ENCODE assay signal across 24 cellular contexts in genomic region chr11:16801288-16801980, GRCh38.
DNase-seq lines count a peak whose midpoint lies in the region; ATAC-seq lines count a peak whose summit lies in the region.
"Had no signal": no experiment of that assay in that cellular context is flagged by ENCODE, and none has a peak within 500 bp of the region (broad histone marks: within the 10 kb centered on the region; RNA-seq: fewer than 3 reads in every experiment).

No MANE protein-coding gene starts in this region.

- H3K4me3 Mint-ChIP-seq in activated naive CD8-positive, alpha-beta T cell treated with anti-CD3 and anti-CD28 coated beads for 36 hours, result no peak overlapping the region
- no peak overlapping the region for H3K4me3 Mint-ChIP-seq in activated naive CD8-positive, alpha-beta T cell treated with anti-CD3 and anti-CD28 coated beads, Interleukin-2, amount 50 U/mL, for 24 hours
- H3K4me3 Mint-ChIP-seq in activated T-helper 17 cell treated with anti-CD3 and anti-CD28 coated beads, Interleukin-2, amount 50 U/mL, for 72 hours, result peak overlapping the region; percentile 65
- H3K4me3 Mint-ChIP-seq in stimulated activated effector memory CD8-positive, alpha-beta T cell treated with anti-CD3 and anti-CD28 coated beads, Interleukin-12 subunit alpha, Interleukin-12 subunit beta, amount 100 ng/mL, for 72 hours, result no peak overlapping the region
- no peak overlapping the region for H3K4me3 Mint-ChIP-seq in activated naive CD4-positive, alpha-beta T cell treated with anti-CD3 and anti-CD28 coated beads, Interleukin-2, amount 10 ng/mL, durations not matched to agents 7 days and 5 days
- H3K4me3 Mint-ChIP-seq: IgD-negative memory B cell had no signal

- no peaks in the 10 kb centered on the region for H3K27me3 ChIP-seq in right cardiac atrium (ENCODE audit: control insufficient read depth, insufficient read depth)
- H3K27me3 ChIP-seq: Peyer's patch had no signal

- H3K4me1 Mint-ChIP-seq in activated naive CD8-positive, alpha-beta T cell treated with anti-CD3 and anti-CD28 coated beads for 36 hours, result peaks cover 18% of the 10 kb centered on the region
- peaks cover 21% of the 10 kb centered on the region for H3K4me1 Mint-ChIP-seq in activated naive CD8-positive, alpha-beta T cell treated with anti-CD3 and anti-CD28 coated beads, Interleukin-2, amount 50 U/mL, for 24 hours
- H3K4me1 Mint-ChIP-seq in activated T-helper 17 cell treated with anti-CD3 and anti-CD28 coated beads, Interleukin-2, amount 50 U/mL, for 72 hours, result peaks cover 27% of the 10 kb centered on the region
- peaks cover 38% of the 10 kb centered on the region for H3K4me1 Mint-ChIP-seq in stimulated activated effector memory CD8-positive, alpha-beta T cell treated with anti-CD3 and anti-CD28 coated beads, Interleukin-12 subunit alpha, Interleukin-12 subunit beta, amount 100 ng/mL, for 72 hours
- no peaks in the 10 kb centered on the region for H3K4me1 Mint-ChIP-seq in activated naive CD4-positive, alpha-beta T cell treated with anti-CD3 and anti-CD28 coated beads, Interleukin-2, amount 10 ng/mL, durations not matched to agents 7 days and 5 days
- H3K4me1 Mint-ChIP-seq: IgD-negative memory B cell had no signal

- 75% methylated on average over 10 of the region's 10 CpGs for WGBS in right cardiac atrium

- no peak overlapping the region for H3K27ac ChIP-seq in right cardiac atrium (ENCODE audit: low read length)
- H3K27ac ChIP-seq: 22Rv1, Peyer's patch, SJSA1 had no signal

- intact Hi-C loops in right cardiac atrium (cut with DNase I), result no loop called here

- ATAC-seq in activated naive CD8-positive, alpha-beta T cell treated with anti-CD3 and anti-CD28 coated beads, Interleukin-2, amount 50 U/mL, for 24 hours, result no peak
- ATAC-seq in activated T-helper 17 cell treated with anti-CD3 and anti-CD28 coated beads, Interleukin-2, amount 50 U/mL, for 72 hours (replicated peaks), result no peak
- ATAC-seq in right cardiac atrium, result peak; percentile 15 to 38
- ATAC-seq in stimulated activated effector memory CD8-positive, alpha-beta T cell treated with anti-CD3 and anti-CD28 coated beads, Interleukin-12 subunit alpha, Interleukin-12 subunit beta, amount 100 ng/mL, for 72 hours, result peak; percentile 9
- no peak for ATAC-seq in GM18861 (IDR thresholded peaks at IDR 0.05; ENCODE audit: unreplicated experiment)
- ATAC-seq: HCT116 had no signal

- H3K4me1 ChIP-seq in right cardiac atrium (ENCODE audit: control insufficient read depth, insufficient read depth, low read length), result peaks cover 20% of the 10 kb centered on the region
- H3K4me1 ChIP-seq: SJSA1 had no signal

- no peaks in the 10 kb centered on the region for H3K36me3 Mint-ChIP-seq in activated naive CD8-positive, alpha-beta T cell treated with anti-CD3 and anti-CD28 coated beads for 36 hours
- H3K36me3 Mint-ChIP-seq in activated naive CD8-positive, alpha-beta T cell treated with anti-CD3 and anti-CD28 coated beads, Interleukin-2, amount 50 U/mL, for 24 hours (ENCODE audit: low read depth), result no peaks in the 10 kb centered on the region
- H3K36me3 Mint-ChIP-seq in activated T-helper 17 cell treated with anti-CD3 and anti-CD28 coated beads, Interleukin-2, amount 50 U/mL, for 72 hours (ENCODE audit: low read depth), result no peaks in the 10 kb centered on the region
- no peaks in the 10 kb centered on the region for H3K36me3 Mint-ChIP-seq in stimulated activated effector memory CD8-positive, alpha-beta T cell treated with anti-CD3 and anti-CD28 coated beads, Interleukin-12 subunit alpha, Interleukin-12 subunit beta, amount 100 ng/mL, for 72 hours
- no peaks in the 10 kb centered on the region for H3K36me3 Mint-ChIP-seq in activated naive CD4-positive, alpha-beta T cell treated with anti-CD3 and anti-CD28 coated beads, Interleukin-2, amount 10 ng/mL, durations not matched to agents 7 days and 5 days
- H3K36me3 Mint-ChIP-seq: IgD-negative memory B cell had no signal

- H3K27ac Mint-ChIP-seq in activated naive CD8-positive, alpha-beta T cell treated with anti-CD3 and anti-CD28 coated beads for 36 hours, result peak overlapping the region; percentile 27
- no peak overlapping the region for H3K27ac Mint-ChIP-seq in activated naive CD8-positive, alpha-beta T cell treated with anti-CD3 and anti-CD28 coated beads, Interleukin-2, amount 50 U/mL, for 24 hours
- H3K27ac Mint-ChIP-seq in activated T-helper 17 cell treated with anti-CD3 and anti-CD28 coated beads, Interleukin-2, amount 50 U/mL, for 72 hours, result peak overlapping the region; percentile 92
- peak overlapping the region; percentile 74 for H3K27ac Mint-ChIP-seq in stimulated activated effector memory CD8-positive, alpha-beta T cell treated with anti-CD3 and anti-CD28 coated beads, Interleukin-12 subunit alpha, Interleukin-12 subunit beta, amount 100 ng/mL, for 72 hours
- no peak overlapping the region for H3K27ac Mint-ChIP-seq in activated naive CD4-positive, alpha-beta T cell treated with anti-CD3 and anti-CD28 coated beads, Interleukin-2, amount 10 ng/mL, durations not matched to agents 7 days and 5 days
- H3K27ac Mint-ChIP-seq: IgD-negative memory B cell had no signal

- DNase-seq in activated naive CD8-positive, alpha-beta T cell treated with anti-CD3 and anti-CD28 coated beads for 36 hours, result no peak
- DNase-seq in activated naive CD8-positive, alpha-beta T cell treated with anti-CD3 and anti-CD28 coated beads, Interleukin-2, amount 50 U/mL, for 24 hours, result no peak
- no peak for DNase-seq in right cardiac atrium
- no peak for DNase-seq in stimulated activated effector memory CD8-positive, alpha-beta T cell treated with anti-CD3 and anti-CD28 coated beads, Interleukin-12 subunit alpha, Interleukin-12 subunit beta, amount 100 ng/mL, for 72 hours (ENCODE audit: low spot score in 2 of 2)
- DNase-seq in DMS114 treated with DMSO at 0.1 percent for 48 hours (lab: John Stamatoyannopoulos, UW; ENCODE audit: unreplicated experiment), result no peak
- DNase-seq in activated naive CD4-positive, alpha-beta T cell treated with anti-CD3 and anti-CD28 coated beads, Interleukin-2, amount 10 ng/mL, durations not matched to agents 7 days and 5 days, result no peak
- DNase-seq: AML-193, C1 segment of cervical spinal cord, DMS53, GDM1, Karpas-422, NCI-H1694, NCI-H2081, NCI-H2171, NCI-H345, NCI-H524, NCI-H774, Peyer's patch had no signal

- H3K9me3 ChIP-seq in right cardiac atrium (ENCODE audit: control insufficient read depth, low read length), result no peaks in the 10 kb centered on the region
- H3K9me3 ChIP-seq: Peyer's patch, SJSA1 had no signal

- CTCF ChIA-PET in activated naive CD4-positive, alpha-beta T cell treated with anti-CD3 and anti-CD28 coated beads, Interleukin-2, amount 10 ng/mL, durations not matched to agents 7 days and 5 days (lab: Charles Lee), result interaction anchor here (0.5 to 2.7 kb wide), 8 partner anchors 10 to 276 kb away, joined by 3 to 21 read pairs (median 3); partner anchors contain the start of gene RPS13

- no peak overlapping the region for H3K4me3 ChIP-seq in right cardiac atrium (ENCODE audit: low read length)
- H3K4me3 ChIP-seq: Peyer's patch, SJSA1 had no signal

- no peaks in the 10 kb centered on the region for H3K27me3 Mint-ChIP-seq in activated naive CD8-positive, alpha-beta T cell treated with anti-CD3 and anti-CD28 coated beads for 36 hours
- H3K27me3 Mint-ChIP-seq in activated naive CD8-positive, alpha-beta T cell treated with anti-CD3 and anti-CD28 coated beads, Interleukin-2, amount 50 U/mL, for 24 hours, result no peaks in the 10 kb centered on the region
- no peaks in the 10 kb centered on the region for H3K27me3 Mint-ChIP-seq in activated T-helper 17 cell treated with anti-CD3 and anti-CD28 coated beads, Interleukin-2, amount 50 U/mL, for 72 hours
- no peaks in the 10 kb centered on the region for H3K27me3 Mint-ChIP-seq in activated naive CD4-positive, alpha-beta T cell treated with anti-CD3 and anti-CD28 coated beads, Interleukin-2, amount 10 ng/mL, durations not matched to agents 7 days and 5 days
- H3K27me3 Mint-ChIP-seq: IgD-negative memory B cell had no signal

- H3K9me3 Mint-ChIP-seq in activated naive CD8-positive, alpha-beta T cell treated with anti-CD3 and anti-CD28 coated beads for 36 hours, result no peaks in the 10 kb centered on the region
- no peaks in the 10 kb centered on the region for H3K9me3 Mint-ChIP-seq in activated naive CD8-positive, alpha-beta T cell treated with anti-CD3 and anti-CD28 coated beads, Interleukin-2, amount 50 U/mL, for 24 hours
- no peaks in the 10 kb centered on the region for H3K9me3 Mint-ChIP-seq in activated T-helper 17 cell treated with anti-CD3 and anti-CD28 coated beads, Interleukin-2, amount 50 U/mL, for 72 hours
- H3K9me3 Mint-ChIP-seq in stimulated activated effector memory CD8-positive, alpha-beta T cell treated with anti-CD3 and anti-CD28 coated beads, Interleukin-12 subunit alpha, Interleukin-12 subunit beta, amount 100 ng/mL, for 72 hours, result no peaks in the 10 kb centered on the region
- H3K9me3 Mint-ChIP-seq in activated naive CD4-positive, alpha-beta T cell treated with anti-CD3 and anti-CD28 coated beads, Interleukin-2, amount 10 ng/mL, durations not matched to agents 7 days and 5 days, result no peaks in the 10 kb centered on the region
- H3K9me3 Mint-ChIP-seq: IgD-negative memory B cell had no signal

Comparison
In these comparisons a context has a peak if more than half of its experiments do, and no peak if none do; other contexts are left out.
1. H3K27ac Mint-ChIP-seq: peak in activated naive CD8-positive, alpha-beta T cell treated with anti-CD3 and anti-CD28 coated beads for 36 hours (single experiment), activated T-helper 17 cell treated with anti-CD3 and anti-CD28 coated beads, Interleukin-2, amount 50 U/mL, for 72 hours (single experiment) and stimulated activated effector memory CD8-positive, alpha-beta T cell treated with anti-CD3 and anti-CD28 coated beads, Interleukin-12 subunit alpha, Interleukin-12 subunit beta, amount 100 ng/mL, for 72 hours (single experiment); none in activated naive CD8-positive, alpha-beta T cell treated with anti-CD3 and anti-CD28 coated beads, Interleukin-2, amount 50 U/mL, for 24 hours (single experiment) and activated naive CD4-positive, alpha-beta T cell treated with anti-CD3 and anti-CD28 coated beads, Interleukin-2, amount 10 ng/mL, durations not matched to agents 7 days and 5 days (single experiment).
2. ATAC-seq: peak in right cardiac atrium (2 of 2) and stimulated activated effector memory CD8-positive, alpha-beta T cell treated with anti-CD3 and anti-CD28 coated beads, Interleukin-12 subunit alpha, Interleukin-12 subunit beta, amount 100 ng/mL, for 72 hours (single experiment); none in activated naive CD8-positive, alpha-beta T cell treated with anti-CD3 and anti-CD28 coated beads, Interleukin-2, amount 50 U/mL, for 24 hours (single experiment), activated T-helper 17 cell treated with anti-CD3 and anti-CD28 coated beads, Interleukin-2, amount 50 U/mL, for 72 hours (single experiment) and GM18861 (single experiment).